ENCODE assay signal across 9 cellular contexts in the genomic region with DNA sequence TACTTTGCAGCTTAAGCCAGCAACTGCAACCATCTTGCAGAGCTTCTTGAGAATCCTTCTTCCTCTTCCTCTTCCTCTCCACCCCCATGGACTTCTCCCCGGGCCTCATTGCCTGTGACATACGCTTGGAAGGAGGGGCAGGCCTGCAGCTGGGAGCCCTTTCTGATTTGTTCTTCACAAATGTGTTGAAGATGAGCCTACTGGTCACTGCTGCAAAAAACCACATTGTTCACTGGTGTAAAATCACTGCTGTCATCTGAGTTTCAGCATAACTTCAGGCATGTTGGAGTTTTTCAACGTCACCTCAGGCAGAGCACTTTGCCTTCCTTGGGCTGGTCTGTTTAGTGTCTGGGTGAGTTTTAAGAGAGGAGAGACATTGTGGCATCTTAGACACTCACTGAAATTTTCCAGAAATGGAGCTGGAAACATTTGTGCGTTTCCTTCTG. TPM values are rescaled to one million over a fixed set of nuclear protein-coding genes. Genes with fewer than 3 reads are reported as not detected.
A peak's percentile ranks its signal among the peaks of the same experiment; 100 is the strongest.
DNase-seq lines count a peak whose midpoint lies in the region; ATAC-seq and TF ChIP-seq lines count a peak whose summit lies in the region.
"Had no signal": no experiment of that assay in that cellular context is flagged by ENCODE, and none has a peak within 500 bp of the region (broad histone marks: within the 10 kb centered on the region; RNA-seq: fewer than 3 reads in every experiment).

No MANE protein-coding gene starts in this region.

- peak overlapping the region; percentile 33 for H3K9ac ChIP-seq in smooth muscle cell (ENCODE audit: low read depth)

- no peaks in the 10 kb centered on the region for H4K20me1 ChIP-seq in smooth muscle cell (ENCODE audit: low read depth)

- peak; percentile 29 for ATAC-seq in left ventricle myocardium superior
- no peak for ATAC-seq in stimulated activated effector memory CD8-positive, alpha-beta T cell treated with anti-CD3 and anti-CD28 coated beads, Interleukin-12 subunit alpha, Interleukin-12 subunit beta, amount 100 ng/mL, for 72 hours
- no peak for ATAC-seq in GM21367 (IDR thresholded peaks at IDR 0.05; ENCODE audit: unreplicated experiment)

- H3K27ac Mint-ChIP-seq in stimulated activated effector memory CD8-positive, alpha-beta T cell treated with anti-CD3 and anti-CD28 coated beads, Interleukin-12 subunit alpha, Interleukin-12 subunit beta, amount 100 ng/mL, for 72 hours: no peak overlapping the region

- peaks cover 25% of the 10 kb centered on the region for H3K4me1 ChIP-seq in smooth muscle cell (ENCODE audit: low read depth)

- H3K79me2 ChIP-seq in smooth muscle cell (ENCODE audit: low read depth): peaks cover 33% of the 10 kb centered on the region

- H3K9me3 ChIP-seq in smooth muscle cell (replicated peaks; ENCODE audit: low read depth): no peaks in the 10 kb centered on the region

- peak overlapping the region; percentile 77 for H3K4me2 ChIP-seq in smooth muscle cell

- H3K27ac ChIP-seq in smooth muscle cell (ENCODE audit: low read depth): peak overlapping the region; percentile 87

- peaks cover 36% of the 10 kb centered on the region for H3K4me1 Mint-ChIP-seq in stimulated activated effector memory CD8-positive, alpha-beta T cell treated with anti-CD3 and anti-CD28 coated beads, Interleukin-12 subunit alpha, Interleukin-12 subunit beta, amount 100 ng/mL, for 72 hours

- no peaks in the 10 kb centered on the region for H3K9me3 Mint-ChIP-seq in stimulated activated effector memory CD8-positive, alpha-beta T cell treated with anti-CD3 and anti-CD28 coated beads, Interleukin-12 subunit alpha, Interleukin-12 subunit beta, amount 100 ng/mL, for 72 hours

- no peaks in the 10 kb centered on the region for H3K36me3 Mint-ChIP-seq in stimulated activated effector memory CD8-positive, alpha-beta T cell treated with anti-CD3 and anti-CD28 coated beads, Interleukin-12 subunit alpha, Interleukin-12 subunit beta, amount 100 ng/mL, for 72 hours

- no peak overlapping the region for H2AFZ ChIP-seq in smooth muscle cell (ENCODE audit: low read depth)

- no peaks in the 10 kb centered on the region for H3K36me3 ChIP-seq in smooth muscle cell (ENCODE audit: low read depth)

- TF ChIP-seq CTCF in smooth muscle cell (IDR thresholded peaks at IDR 0.05; ENCODE audit: borderline replicate concordance, insufficient read depth, poor library complexity, severe bottlenecking): no peak

- no peaks in the 10 kb centered on the region for H3K27me3 ChIP-seq in smooth muscle cell (ENCODE audit: low read depth)

- WGBS in smooth muscle cell (ENCODE audit: low lambda C conversion rate): 0% methylated on average over 4 of the region's 4 CpGs

- no peak overlapping the region for H3K4me3 Mint-ChIP-seq in stimulated activated effector memory CD8-positive, alpha-beta T cell treated with anti-CD3 and anti-CD28 coated beads, Interleukin-12 subunit alpha, Interleukin-12 subunit beta, amount 100 ng/mL, for 72 hours

- no peak overlapping the region for H3K4me3 ChIP-seq in smooth muscle cell

- intact Hi-C loops in left ventricle myocardium superior (cut with micrococcal nuclease): no loop called here

- peak; percentile 27 to 30 for DNase-seq in Kasumi-1 (lab: John Stamatoyannopoulos, UW)
- DNase-seq in UCSD-AML1 (lab: John Stamatoyannopoulos, UW; ENCODE audit: unreplicated experiment): peak; percentile 31
- DNase-seq in left ventricle myocardium superior: no peak
- no peak for DNase-seq in smooth muscle cell (lab: John Stamatoyannopoulos, UW; ENCODE audit: unreplicated experiment)
- DNase-seq in NCI-H345 treated with DMSO at 0.1 percent for 48 hours (lab: John Stamatoyannopoulos, UW; ENCODE audit: unreplicated experiment): no peak
- DNase-seq in stimulated activated effector memory CD8-positive, alpha-beta T cell treated with anti-CD3 and anti-CD28 coated beads, Interleukin-12 subunit alpha, Interleukin-12 subunit beta, amount 100 ng/mL, for 72 hours (ENCODE audit: low spot score in 2 of 2): no peak
- DNase-seq in 8988T: no peak
- DNase-seq: NCI-H1105 treated with DMSO at 0.1 percent for 48 hours had no signal

- H3F3A ChIP-seq in smooth muscle cell (ENCODE audit: low read depth): peaks cover 18% of the 10 kb centered on the region

RNA-seq across cellular contexts. Expression of gene TJP2, which starts 7.9 kb away (rescaled TPM):
- total RNA-seq in left ventricle myocardium superior (123 TPM), smooth muscle cell (48.4 and 49.9 TPM in 2 replicates)
- 14.9 and 47.5 TPM in 2 replicates for polyA plus RNA-seq in smooth muscle cell

Comparison
In these comparisons a context has a peak if more than half of its experiments do, and no peak if none do; other contexts are left out.
1. DNase-seq: peak in Kasumi-1 (2 of 2) and UCSD-AML1 (single experiment); none in left ventricle myocardium superior (single experiment), smooth muscle cell (single experiment), NCI-H345 treated with DMSO at 0.1 percent for 48 hours (single experiment), stimulated activated effector memory CD8-positive, alpha-beta T cell treated with anti-CD3 and anti-CD28 coated beads, Interleukin-12 subunit alpha, Interleukin-12 subunit beta, amount 100 ng/mL, for 72 hours (0 of 2) and 8988T (single experiment).